In genomic region chr17:74936470-74936799, GRCh38 we compare ENCODE assay signal across 22 cellular contexts. TPM values are rescaled to one million over a fixed set of nuclear protein-coding genes. Genes with fewer than 3 reads are reported as not detected.
"Had no signal": no experiment of that assay in that cellular context is flagged by ENCODE, and none has a peak within 500 bp of the region (broad histone marks: within the 10 kb centered on the region; RNA-seq: fewer than 3 reads in every experiment).

No MANE protein-coding gene starts in this region.

- H3K9me3 Mint-ChIP-seq: nephron progenitor cell; stimulated activated naive B cell treated with anti-CD40 and anti-IgM and Interleukin-4, amounts not matched to agents 10 μg/mL and 1 μg/mL and 100 μg/mL, for 72 hours had no signal

- H3K4me3 Mint-ChIP-seq: nephron progenitor cell; stimulated activated naive B cell treated with anti-CD40 and anti-IgM and Interleukin-4, amounts not matched to agents 10 μg/mL and 1 μg/mL and 100 μg/mL, for 72 hours had no signal

- H3K4me1 Mint-ChIP-seq: nephron progenitor cell had no signal

- H3K4me3 ChIP-seq: adrenal gland, tibial artery had no signal

- DNase-seq: activated CD4-positive, alpha-beta T cell treated with anti-CD3 and anti-CD28 coated beads, Interleukin-2, amount 50 U/mL, for 1 hour; activated CD4-positive, CD25-positive, alpha-beta regulatory T cell treated with anti-CD3 and anti-CD28 coated beads, Interleukin-2, amount 50 U/mL, for 72 hours; activated CD8-positive, alpha-beta memory T cell treated with anti-CD3 and anti-CD28 coated beads, Interleukin-2, amount 50 U/mL, for 4 hours; activated effector memory CD4-positive, alpha-beta T cell treated with Interleukin-2 at 50 U/mL for 16 hours; activated naive CD4-positive, alpha-beta T cell treated with anti-CD3 and anti-CD28 coated beads, Interleukin-2, amount 50 U/mL, for 16 hours; activated T-cell treated with anti-CD3 and anti-CD28 coated beads, Interleukin-2, amount 50 U/mL, for 48 hours; adrenal gland; cerebellar nuclear complex; effector CD8-positive, alpha-beta T cell; foreskin melanocyte; kidney glomerular epithelial cell; left ventricle myocardium inferior; nephron progenitor cell; stimulated activated naive B cell treated with anti-CD40 and anti-IgM and Interleukin-4, amounts not matched to agents 10 μg/mL and 1 μg/mL and 100 μg/mL, for 72 hours; T1000; tibial artery had no signal

- H3K27ac Mint-ChIP-seq: nephron progenitor cell; stimulated activated naive B cell treated with anti-CD40 and anti-IgM and Interleukin-4, amounts not matched to agents 10 μg/mL and 1 μg/mL and 100 μg/mL, for 72 hours had no signal

- H3K4me1 ChIP-seq: adrenal gland had no signal

- ATAC-seq: stimulated activated naive B cell treated with anti-CD40 and anti-IgM and Interleukin-4, amounts not matched to agents 10 μg/mL and 1 μg/mL and 100 μg/mL, for 72 hours had no signal

- H3K9me3 ChIP-seq: adrenal gland, left ventricle myocardium inferior, tibial artery had no signal

- H3K27ac ChIP-seq: adrenal gland, left ventricle myocardium inferior, tibial artery had no signal

- H3K36me3 ChIP-seq: adrenal gland, left ventricle myocardium inferior, tibial artery had no signal

RNA-seq across cellular contexts. Expression of gene OTOP3, which starts 0.7 kb away (rescaled TPM):
- total RNA-seq: adrenal gland; left ventricle myocardium inferior; myocyte; omental fat pad; posterior vena cava; T-helper 1 cell treated with Interleukin-12 subunit alpha and Interleukin-12 subunit beta and Interleukin-4 antibody, amounts not matched to agents 30 ng/mL and 1 ng/mL, for 36 hours; urinary bladder had no signal
- polyA plus RNA-seq: adrenal gland, urinary bladder had no signal

RNA-seq across cellular contexts. Expression of gene OTOP2, which starts 12.4 kb away (rescaled TPM):
- total RNA-seq: adrenal gland; bronchial epithelial cell; left ventricle myocardium inferior; myocyte; omental fat pad; posterior vena cava; T-helper 1 cell treated with Interleukin-12 subunit alpha and Interleukin-12 subunit beta and Interleukin-4 antibody, amounts not matched to agents 30 ng/mL and 1 ng/mL, for 36 hours; urinary bladder had no signal
- polyA plus RNA-seq: urinary bladder had no signal

RNA-seq across cellular contexts. Expression of gene USH1G, which starts 13.4 kb away (rescaled TPM):
- total RNA-seq: left ventricle myocardium inferior; myocyte; omental fat pad; posterior vena cava; T-helper 1 cell treated with Interleukin-12 subunit alpha and Interleukin-12 subunit beta and Interleukin-4 antibody, amounts not matched to agents 30 ng/mL and 1 ng/mL, for 36 hours had no signal

RNA-seq across cellular contexts. Expression of gene FADS6, which starts 43.0 kb away (rescaled TPM):
- total RNA-seq: bronchial epithelial cell; left ventricle myocardium inferior; myocyte; omental fat pad; posterior vena cava; T-helper 1 cell treated with Interleukin-12 subunit alpha and Interleukin-12 subunit beta and Interleukin-4 antibody, amounts not matched to agents 30 ng/mL and 1 ng/mL, for 36 hours had no signal
